In the genomic region with DNA sequence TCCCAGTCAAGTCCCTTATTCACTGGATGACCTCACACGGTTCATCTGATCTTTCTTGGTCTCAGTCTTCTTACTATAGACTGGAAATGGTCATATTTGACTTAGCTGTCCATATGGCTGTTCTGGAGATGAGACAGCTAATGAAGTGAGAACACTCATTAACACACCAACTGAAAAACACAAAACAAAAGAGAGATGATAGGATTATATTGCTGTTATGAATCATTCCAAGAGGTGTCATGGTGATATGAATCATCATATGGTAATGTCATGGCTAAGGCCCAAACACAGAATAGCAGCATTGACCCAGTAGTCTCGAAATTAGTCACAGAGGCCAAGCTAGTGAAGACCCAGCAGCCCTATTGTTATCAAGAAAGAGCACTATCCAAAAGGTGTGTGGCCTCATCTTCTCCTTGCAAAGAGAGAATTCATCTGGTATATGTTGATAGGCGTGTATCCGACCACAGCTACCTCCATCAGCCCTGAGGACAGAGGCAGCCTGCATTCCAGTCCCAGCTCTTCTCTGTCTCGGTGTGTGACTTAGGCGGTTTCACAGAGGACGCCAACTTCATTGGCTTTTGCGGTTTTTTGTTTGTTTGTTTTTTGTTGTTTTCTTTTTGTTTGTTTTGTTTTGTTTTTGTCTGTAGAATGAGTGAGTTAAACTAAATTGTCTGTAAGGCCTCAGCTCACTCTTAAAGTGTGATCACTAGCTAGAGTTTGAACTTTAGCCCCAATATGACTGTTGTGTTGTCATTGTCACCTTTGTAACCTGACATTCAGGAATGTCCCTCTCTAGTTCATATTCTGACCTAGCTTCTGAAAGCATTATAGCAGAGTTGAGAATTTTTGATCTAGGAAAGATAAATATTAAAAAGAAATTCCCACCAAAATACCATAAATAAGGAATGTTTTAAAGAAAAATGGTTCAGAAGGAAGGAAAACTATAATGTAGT, we compare ENCODE assay signal across 8 cellular contexts.
DNase-seq lines count a peak whose midpoint lies in the region; ATAC-seq and TF ChIP-seq lines count a peak whose summit lies in the region.

No MANE protein-coding gene starts in this region.

- H3K27me3 ChIP-seq in ovary, result no peaks in the 10 kb centered on the region

- H3K4me1 Mint-ChIP-seq in stimulated activated naive CD8-positive, alpha-beta T cell treated with anti-CD3 and anti-CD28 coated beads, Interleukin-15, amount 100 ng/mL, for 72 hours, result peaks cover 86% of the 10 kb centered on the region

- no peak for TF ChIP-seq EP300 in ovary (IDR thresholded peaks at IDR 0.05)

- TF ChIP-seq POLR2A in ovary (IDR thresholded peaks at IDR 0.05), result no peak

- peaks cover 5 to 15% of the 10 kb centered on the region in 2 donors for H3K9me3 Mint-ChIP-seq in stimulated activated naive CD8-positive, alpha-beta T cell treated with anti-CD3 and anti-CD28 coated beads, Interleukin-15, amount 100 ng/mL, for 72 hours

- TF ChIP-seq CTCF in AG09319 (IDR thresholded peaks at IDR 0.05; ENCODE audit: low read depth, low read length), result no peak
- no peak for TF ChIP-seq CTCF in ovary (IDR thresholded peaks at IDR 0.05)

- H3K27me3 Mint-ChIP-seq in stimulated activated naive CD8-positive, alpha-beta T cell treated with anti-CD3 and anti-CD28 coated beads, Interleukin-15, amount 100 ng/mL, for 72 hours, result no peaks in the 10 kb centered on the region

- H3K27ac ChIP-seq in ovary, result no peak overlapping the region

- no peak overlapping the region for H3K4me3 ChIP-seq in ovary

- no peaks in the 10 kb centered on the region for H3K36me3 ChIP-seq in ovary

- intact Hi-C loops in ovary (cut with DNase I) (no loop called here), head of caudate nucleus (cut with DNase I) (no loop called here)

- ATAC-seq in GM19351 (IDR thresholded peaks at IDR 0.05; ENCODE audit: unreplicated experiment), result peak; percentile 93
- peak; percentile 97 for ATAC-seq in HG03342 (IDR thresholded peaks at IDR 0.05; ENCODE audit: unreplicated experiment)
- ATAC-seq in activated CD4-positive, CD25-positive, alpha-beta regulatory T cell treated with anti-CD3 and anti-CD28 coated beads, Interleukin-2, amount 50 U/mL, for 24 hours, result peak; percentile 92 to 93
- peak; percentile 96 for ATAC-seq in stimulated activated naive CD8-positive, alpha-beta T cell treated with anti-CD3 and anti-CD28 coated beads, Interleukin-15, amount 100 ng/mL, for 72 hours

- peak; percentile 2 for DNase-seq in AG09319 (ENCODE audit: extremely low read depth, low read depth)
- DNase-seq in foreskin melanocyte, result peak; percentile 82
- peak; percentile 74 to 83 for DNase-seq in stimulated activated naive CD8-positive, alpha-beta T cell treated with anti-CD3 and anti-CD28 coated beads, Interleukin-15, amount 100 ng/mL, for 72 hours
- no peak for DNase-seq in ovary
- DNase-seq in head of caudate nucleus, result no peak

- H3K4me3 Mint-ChIP-seq in stimulated activated naive CD8-positive, alpha-beta T cell treated with anti-CD3 and anti-CD28 coated beads, Interleukin-15, amount 100 ng/mL, for 72 hours, result peak overlapping the region; percentile 64 to 72

- H3K9me3 ChIP-seq in ovary, result no peaks in the 10 kb centered on the region

- WGBS in ovary, 3 donors, result 90 to 94% (median 93%) methylated on average over 8 of the region's 8 CpGs

- peak overlapping the region; percentile 98 to 99 for H3K27ac Mint-ChIP-seq in stimulated activated naive CD8-positive, alpha-beta T cell treated with anti-CD3 and anti-CD28 coated beads, Interleukin-15, amount 100 ng/mL, for 72 hours

- no peaks in the 10 kb centered on the region for H3K4me1 ChIP-seq in ovary (ENCODE audit: insufficient read depth)

Comparison
In these comparisons a context has a peak if more than half of its experiments do, and no peak if none do; other contexts are left out.
1. DNase-seq: peak in AG09319 (single experiment), foreskin melanocyte (single experiment) and stimulated activated naive CD8-positive, alpha-beta T cell treated with anti-CD3 and anti-CD28 coated beads, Interleukin-15, amount 100 ng/mL, for 72 hours (2 of 2); none in ovary (0 of 5) and head of caudate nucleus (0 of 42).
2. Peak in every context shown above with its lines, with median percentiles within 50 percentile points of each other: ATAC-seq.